In the genomic region with DNA sequence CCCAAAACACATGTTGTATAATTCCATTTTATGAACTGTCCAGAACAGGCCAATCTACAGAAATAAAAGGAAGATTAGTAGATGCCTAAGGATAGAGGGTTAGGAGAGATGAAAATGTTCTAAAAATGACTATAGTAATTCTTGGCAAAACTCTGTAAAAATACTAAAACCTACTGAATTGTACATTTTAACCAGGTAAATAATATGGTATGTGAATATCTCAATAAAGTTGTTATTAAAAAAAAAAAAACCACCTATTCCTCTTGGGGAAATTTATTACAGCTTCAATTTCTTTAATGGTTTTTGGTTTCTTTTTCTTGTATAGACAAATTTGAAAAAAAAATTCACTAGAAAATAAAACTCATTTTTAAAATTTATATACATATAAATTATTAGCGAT, we compare ENCODE assay signal across 1 cellular context.
TF ChIP-seq lines count a peak whose summit lies in the region.

No MANE protein-coding gene starts in this region.

TF ChIP-seq in HepG2, 621 proteins besides CTCF, POLR2A, EP300 and RAD21:
- TF ChIP-seq, protein P1, sequence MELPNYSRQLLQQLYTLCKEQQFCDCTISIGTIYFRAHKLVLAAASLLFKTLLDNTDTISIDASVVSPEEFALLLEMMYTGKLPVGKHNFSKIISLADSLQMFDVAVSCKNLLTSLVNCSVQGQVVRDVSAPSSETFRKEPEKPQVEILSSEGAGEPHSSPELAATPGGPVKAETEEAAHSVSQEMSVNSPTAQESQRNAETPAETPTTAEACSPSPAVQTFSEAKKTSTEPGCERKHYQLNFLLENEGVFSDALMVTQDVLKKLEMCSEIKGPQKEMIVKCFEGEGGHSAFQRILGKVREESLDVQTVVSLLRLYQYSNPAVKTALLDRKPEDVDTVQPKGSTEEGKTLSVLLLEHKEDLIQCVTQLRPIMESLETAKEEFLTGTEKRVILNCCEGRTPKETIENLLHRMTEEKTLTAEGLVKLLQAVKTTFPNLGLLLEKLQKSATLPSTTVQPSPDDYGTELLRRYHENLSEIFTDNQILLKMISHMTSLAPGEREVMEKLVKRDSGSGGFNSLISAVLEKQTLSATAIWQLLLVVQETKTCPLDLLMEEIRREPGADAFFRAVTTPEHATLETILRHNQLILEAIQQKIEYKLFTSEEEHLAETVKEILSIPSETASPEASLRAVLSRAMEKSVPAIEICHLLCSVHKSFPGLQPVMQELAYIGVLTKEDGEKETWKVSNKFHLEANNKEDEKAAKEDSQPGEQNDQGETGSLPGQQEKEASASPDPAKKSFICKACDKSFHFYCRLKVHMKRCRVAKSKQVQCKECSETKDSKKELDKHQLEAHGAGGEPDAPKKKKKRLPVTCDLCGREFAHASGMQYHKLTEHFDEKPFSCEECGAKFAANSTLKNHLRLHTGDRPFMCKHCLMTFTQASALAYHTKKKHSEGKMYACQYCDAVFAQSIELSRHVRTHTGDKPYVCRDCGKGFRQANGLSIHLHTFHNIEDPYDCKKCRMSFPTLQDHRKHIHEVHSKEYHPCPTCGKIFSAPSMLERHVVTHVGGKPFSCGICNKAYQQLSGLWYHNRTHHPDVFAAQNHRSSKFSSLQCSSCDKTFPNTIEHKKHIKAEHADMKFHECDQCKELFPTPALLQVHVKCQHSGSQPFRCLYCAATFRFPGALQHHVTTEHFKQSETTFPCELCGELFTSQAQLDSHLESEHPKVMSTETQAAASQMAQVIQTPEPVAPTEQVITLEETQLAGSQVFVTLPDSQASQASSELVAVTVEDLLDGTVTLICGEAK (IDR thresholded peaks at IDR 0.05): 0 out of 2 replicates have a peak, but pooled peaks have one; percentile 3
- TF ChIP-seq, protein P1 (CRISPR knock-in tag; IDR thresholded peaks at IDR 0.05): no peak
- TF ChIP-seq NKX3-1 (CRISPR knock-in tag; IDR thresholded peaks at IDR 0.05): no peak
